In the genomic region with DNA sequence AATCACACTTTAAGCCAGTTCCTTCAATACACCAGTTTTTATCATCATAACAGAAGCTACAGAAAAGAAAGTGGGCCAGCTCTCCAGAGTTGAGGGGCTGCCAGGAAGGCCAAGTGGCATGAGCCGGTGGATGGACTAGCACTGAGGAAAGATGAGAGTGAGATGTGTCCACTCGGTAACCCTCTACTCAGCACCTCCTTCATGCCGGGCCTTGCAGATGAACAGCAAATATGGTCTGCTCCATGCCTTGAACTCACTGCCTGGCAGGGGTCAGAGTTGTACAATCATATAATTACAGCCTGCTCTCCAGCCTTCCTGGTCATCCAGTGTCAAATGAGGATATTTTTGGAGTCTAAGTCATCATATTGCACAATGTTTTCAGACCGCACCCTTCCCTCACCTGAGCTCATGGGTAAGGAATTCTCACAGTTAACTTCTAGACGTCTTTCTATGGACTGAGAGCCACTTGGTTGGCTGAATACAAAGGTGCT, we compare ENCODE assay signal across 11 cellular contexts. TPM values are rescaled to one million over a fixed set of nuclear protein-coding genes. Genes with fewer than 3 reads are reported as not detected.
DNase-seq lines count a peak whose midpoint lies in the region; ATAC-seq, FAIRE-seq and TF ChIP-seq lines count a peak whose summit lies in the region.
"Had no signal": no experiment of that assay in that cellular context is flagged by ENCODE, and none has a peak within 500 bp of the region (broad histone marks: within the 10 kb centered on the region; RNA-seq: fewer than 3 reads in every experiment).

No MANE protein-coding gene starts in this region.

- no peaks in the 10 kb centered on the region for H3K4me1 ChIP-seq in urinary bladder (ENCODE audit: insufficient read depth)

- no peak overlapping the region for H3K4me3 ChIP-seq in bronchial epithelial cell (ENCODE audit: low read depth, low read length)
- no peak overlapping the region for H3K4me3 ChIP-seq in urinary bladder (ENCODE audit: low read depth, low read length)

- H3K27ac ChIP-seq in layer of hippocampus (ENCODE audit: low read depth, low read length) (peak overlapping the region; percentile 48), urinary bladder (ENCODE audit: low read depth) (peak overlapping the region; percentile 63)

- TF ChIP-seq CTCF in bronchial epithelial cell (IDR thresholded peaks at IDR 0.05; ENCODE audit: insufficient read depth, low read length, severe bottlenecking): no peak

- FAIRE-seq in bronchial epithelial cell (lab: Jason Lieb, UNC): no peak

- WGBS in urinary bladder: 50% methylated on average over 5 of the region's 5 CpGs

- DNase-seq in NCI-H2196 (lab: John Stamatoyannopoulos, UW; ENCODE audit: unreplicated experiment): peak; percentile 15
- no peak for DNase-seq in NCI-H2196 treated with DMSO at 0.1 percent for 48 hours (lab: John Stamatoyannopoulos, UW; ENCODE audit: unreplicated experiment)
- peak; percentile 97 for DNase-seq in bronchial epithelial cell (ENCODE audit: low read depth)
- DNase-seq in NCI-H1694 (lab: John Stamatoyannopoulos, UW): no peak
- no peak for DNase-seq in NCI-H2171 (lab: John Stamatoyannopoulos, UW)
- DNase-seq: activated CD4-positive, alpha-beta T cell treated with anti-CD3 and anti-CD28 coated beads, Interleukin-2, amount 50 U/mL, for 1 hour; dermis blood vessel endothelial cell; NCI-H510A treated with DMSO at 0.1 percent for 48 hours had no signal

- H3K36me3 ChIP-seq in bronchial epithelial cell (ENCODE audit: control insufficient read depth, insufficient read depth, low read length): peaks cover 16% of the 10 kb centered on the region
- no peaks in the 10 kb centered on the region for H3K36me3 ChIP-seq in urinary bladder (ENCODE audit: insufficient read depth)

- H3K27me3 ChIP-seq in bronchial epithelial cell (ENCODE audit: control insufficient read depth, insufficient read depth, low read length) (no peaks in the 10 kb centered on the region), layer of hippocampus (ENCODE audit: control insufficient read depth, insufficient read depth, low read length) (no peaks in the 10 kb centered on the region)

- no peak for ATAC-seq in HG03520 (IDR thresholded peaks at IDR 0.05; ENCODE audit: unreplicated experiment)

RNA-seq across cellular contexts. Expression of a gene that starts 4.9 kb away (rescaled TPM):
- total RNA-seq in bronchial epithelial cell: 25.5 and 47.9 TPM in 2 replicates
- 23.4 TPM for total RNA-seq in urinary bladder
- 83.0 TPM for polyA plus RNA-seq in urinary bladder

Comparison
In these comparisons a context has a peak if more than half of its experiments do, and no peak if none do; other contexts are left out.
1. DNase-seq: peak in NCI-H2196 (single experiment) and bronchial epithelial cell (single experiment); none in NCI-H2196 treated with DMSO at 0.1 percent for 48 hours (single experiment), NCI-H1694 (single experiment) and NCI-H2171 (single experiment).